In the genomic region with DNA sequence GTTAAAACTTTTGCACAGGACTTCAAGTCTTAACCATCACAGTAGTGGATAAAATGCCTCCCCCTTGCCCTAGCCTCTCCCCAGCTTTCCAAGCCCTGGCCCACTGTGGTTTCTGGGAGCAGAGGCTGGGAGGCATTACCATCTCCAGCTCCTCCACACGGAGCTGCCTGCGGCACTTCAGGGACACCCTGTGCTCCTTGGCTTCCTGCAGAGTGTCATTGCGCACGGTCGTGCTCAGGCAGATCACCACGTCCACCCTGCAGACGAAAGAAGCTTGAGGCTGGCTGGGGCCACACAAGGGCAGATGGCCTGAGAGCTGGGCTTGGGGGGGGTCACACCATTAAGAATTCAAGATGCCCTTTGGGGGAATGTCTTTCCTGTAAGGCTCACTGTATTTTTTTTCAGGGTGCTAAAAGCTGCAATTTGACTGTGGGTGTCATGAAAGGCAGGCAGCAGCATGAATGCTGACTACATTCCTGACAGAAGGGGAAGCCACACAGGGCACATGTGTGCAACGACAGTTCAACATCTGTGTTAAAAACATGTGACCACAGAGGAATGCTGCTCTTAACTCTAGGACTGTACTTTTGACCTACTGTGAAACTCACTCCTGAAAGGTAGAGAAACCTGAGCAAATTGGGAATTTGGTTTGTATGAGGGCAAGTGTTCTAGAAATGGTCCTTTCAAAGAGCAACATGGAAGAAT, we compare ENCODE assay signal across 29 cellular contexts. TPM values are rescaled to one million over a fixed set of nuclear protein-coding genes. Genes with fewer than 3 reads are reported as not detected.
"Had no signal": no experiment of that assay in that cellular context is flagged by ENCODE, and none has a peak within 500 bp of the region (broad histone marks: within the 10 kb centered on the region; RNA-seq: fewer than 3 reads in every experiment).

No MANE protein-coding gene starts in this region.

- FAIRE-seq: kidney had no signal

- DNase-seq: activated B cell treated with CpG ODN at 0.5 μM for 24 hours; activated CD4-positive, alpha-beta T cell treated with anti-CD3 and anti-CD28 coated beads for 36 hours; activated CD8-positive, alpha-beta memory T cell treated with anti-CD3 and anti-CD28 coated beads, Interleukin-2, amount 10 ng/mL, durations not matched to agents 7 days and 5 days; activated CD8-positive, alpha-beta T cell treated with anti-CD3 and anti-CD28 coated beads, Interleukin-2, amount 10 ng/mL, durations not matched to agents 7 days and 5 days; activated effector memory CD4-positive, alpha-beta T cell treated with anti-CD3 and anti-CD28 coated beads, Interleukin-2, amount 50 U/mL, for 16 hours; activated naive CD4-positive, alpha-beta T cell treated with anti-CD3 and anti-CD28 coated beads for 36 hours; activated T-cell treated with anti-CD3 and anti-CD28 coated beads, Interleukin-2, amount 50 U/mL, for 72 hours; effector memory CD8-positive, alpha-beta T cell; erythroblast; hippocampal formation; kidney; left colon; mammary epithelial cell; ovary; stimulated activated CD4-positive, alpha-beta T cell treated with anti-CD3 and anti-CD28 coated beads, Interleukin-1b, Interleukin-23, amount 100 ng/mL, for 48 hours; stimulated activated naive B cell treated with anti-CD40 and anti-IgM and Interleukin-4, amounts not matched to agents 10 μg/mL and 1 μg/mL and 100 μg/mL, for 72 hours; stomach; T-cell; tibial artery had no signal

- ATAC-seq: activated CD4-positive, alpha-beta T cell treated with anti-CD3 and anti-CD28 coated beads for 36 hours; activated CD8-positive, alpha-beta memory T cell treated with anti-CD3 and anti-CD28 coated beads, Interleukin-2, amount 10 ng/mL, durations not matched to agents 7 days and 5 days; activated CD8-positive, alpha-beta T cell treated with anti-CD3 and anti-CD28 coated beads, Interleukin-2, amount 10 ng/mL, durations not matched to agents 7 days and 5 days; activated T-cell treated with anti-CD3 and anti-CD28 coated beads, Interleukin-2, amount 50 U/mL, for 72 hours; effector memory CD8-positive, alpha-beta T cell; gastroesophageal sphincter; left colon; sciatic nerve; stimulated activated naive B cell treated with anti-CD40 and anti-IgM and Interleukin-4, amounts not matched to agents 10 μg/mL and 1 μg/mL and 100 μg/mL, for 72 hours; T-cell had no signal

- H3K9me3 ChIP-seq: breast epithelium, gastroesophageal sphincter, neutrophil, ovary, stomach, tibial artery had no signal

- H3K4me1 ChIP-seq: breast epithelium, gastroesophageal sphincter, tibial artery had no signal

- H3K4me3 ChIP-seq: breast epithelium, coronary artery, gastroesophageal sphincter, ovary, skin epidermis, stomach, tibial artery had no signal

- H3K27me3 Mint-ChIP-seq: activated B cell treated with CpG ODN at 0.5 μM for 24 hours; activated CD4-positive, alpha-beta T cell treated with anti-CD3 and anti-CD28 coated beads for 36 hours; activated CD8-positive, alpha-beta memory T cell treated with anti-CD3 and anti-CD28 coated beads, Interleukin-2, amount 10 ng/mL, durations not matched to agents 7 days and 5 days; effector memory CD8-positive, alpha-beta T cell; progenitor cell of endocrine pancreas; stimulated activated naive B cell treated with anti-CD40 and anti-IgM and Interleukin-4, amounts not matched to agents 10 μg/mL and 1 μg/mL and 100 μg/mL, for 72 hours; T-cell had no signal

- H3K4me1 Mint-ChIP-seq: nephron had no signal

- H3K27ac ChIP-seq: breast epithelium, coronary artery, gastroesophageal sphincter, neutrophil, ovary, stomach, tibial artery had no signal

- H3K27me3 ChIP-seq: breast epithelium, gastroesophageal sphincter, neutrophil, ovary, stomach, tibial artery had no signal

- H3K4me3 Mint-ChIP-seq: activated B cell treated with CpG ODN at 0.5 μM for 24 hours; activated CD4-positive, alpha-beta T cell treated with anti-CD3 and anti-CD28 coated beads for 36 hours; activated CD8-positive, alpha-beta memory T cell treated with anti-CD3 and anti-CD28 coated beads, Interleukin-2, amount 10 ng/mL, durations not matched to agents 7 days and 5 days; activated CD8-positive, alpha-beta T cell treated with anti-CD3 and anti-CD28 coated beads, Interleukin-2, amount 10 ng/mL, durations not matched to agents 7 days and 5 days; activated naive CD4-positive, alpha-beta T cell treated with anti-CD3 and anti-CD28 coated beads for 36 hours; activated T-cell treated with anti-CD3 and anti-CD28 coated beads, Interleukin-2, amount 50 U/mL, for 72 hours; effector memory CD8-positive, alpha-beta T cell; nephron; stimulated activated naive B cell treated with anti-CD40 and anti-IgM and Interleukin-4, amounts not matched to agents 10 μg/mL and 1 μg/mL and 100 μg/mL, for 72 hours; T-cell; T-helper 2 cell treated with Interferon-gamma antibody and Interleukin-4, amounts not matched to agents 5 μg/mL and 100 μg/mL, for 36 hours had no signal

- H3K27ac Mint-ChIP-seq: activated B cell treated with CpG ODN at 0.5 μM for 24 hours; activated CD4-positive, alpha-beta T cell treated with anti-CD3 and anti-CD28 coated beads for 36 hours; activated CD8-positive, alpha-beta memory T cell treated with anti-CD3 and anti-CD28 coated beads, Interleukin-2, amount 10 ng/mL, durations not matched to agents 7 days and 5 days; activated naive CD4-positive, alpha-beta T cell treated with anti-CD3 and anti-CD28 coated beads for 36 hours; activated T-cell treated with anti-CD3 and anti-CD28 coated beads, Interleukin-2, amount 50 U/mL, for 72 hours; nephron; progenitor cell of endocrine pancreas; stimulated activated naive B cell treated with anti-CD40 and anti-IgM and Interleukin-4, amounts not matched to agents 10 μg/mL and 1 μg/mL and 100 μg/mL, for 72 hours; T-helper 2 cell treated with Interferon-gamma antibody and Interleukin-4, amounts not matched to agents 5 μg/mL and 100 μg/mL, for 36 hours had no signal

- H3K9me3 Mint-ChIP-seq: activated B cell treated with CpG ODN at 0.5 μM for 24 hours; activated naive CD4-positive, alpha-beta T cell treated with anti-CD3 and anti-CD28 coated beads for 36 hours; activated T-cell treated with anti-CD3 and anti-CD28 coated beads, Interleukin-2, amount 50 U/mL, for 72 hours; effector memory CD8-positive, alpha-beta T cell; nephron; stimulated activated naive B cell treated with anti-CD40 and anti-IgM and Interleukin-4, amounts not matched to agents 10 μg/mL and 1 μg/mL and 100 μg/mL, for 72 hours; T-cell; T-helper 2 cell treated with Interferon-gamma antibody and Interleukin-4, amounts not matched to agents 5 μg/mL and 100 μg/mL, for 36 hours had no signal

RNA-seq across cellular contexts. Expression of a gene that starts 47.7 kb away (rescaled TPM):
- total RNA-seq: activated naive CD4-positive, alpha-beta T cell treated with anti-CD3 and anti-CD28 coated beads for 36 hours; urinary bladder had no signal
